In the genomic region with DNA sequence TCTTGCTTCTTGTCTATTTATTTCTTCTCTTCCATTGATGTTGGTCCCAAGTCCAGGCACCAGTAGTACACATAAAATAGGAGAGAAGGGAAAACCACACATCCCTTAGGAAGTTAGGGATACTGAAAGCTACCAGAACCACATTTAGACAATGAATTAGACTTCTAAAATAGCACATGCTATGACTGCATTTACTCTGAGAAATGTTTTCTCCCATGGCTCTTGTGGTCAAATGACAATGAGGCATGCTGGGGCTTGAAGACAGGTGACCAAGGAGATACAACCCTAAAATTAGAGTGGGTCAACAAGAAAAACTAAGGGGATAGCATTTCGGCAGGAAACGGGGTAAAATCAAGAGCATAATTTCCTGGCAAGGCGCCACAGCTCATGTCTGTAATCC, we compare ENCODE assay signal across 1 cellular context.
TF ChIP-seq lines count a peak whose summit lies in the region.

No MANE protein-coding gene starts in this region.

TF ChIP-seq in K562, 482 proteins besides CTCF, POLR2A, EP300 and RAD21:
- TF ChIP-seq ZNF224 (CRISPR knock-in tag; IDR thresholded peaks at IDR 0.05) (no peak), NFIC (IDR thresholded peaks at IDR 0.05) (peak; percentile 9; the same call in 1 of the 2 replicates), ZNF121 (CRISPR knock-in tag; conservative IDR thresholded peaks at IDR 0.05) (0 out of 2 replicates have a peak, but pooled peaks have one; percentile 19)
- TF ChIP-seq, protein P1, sequence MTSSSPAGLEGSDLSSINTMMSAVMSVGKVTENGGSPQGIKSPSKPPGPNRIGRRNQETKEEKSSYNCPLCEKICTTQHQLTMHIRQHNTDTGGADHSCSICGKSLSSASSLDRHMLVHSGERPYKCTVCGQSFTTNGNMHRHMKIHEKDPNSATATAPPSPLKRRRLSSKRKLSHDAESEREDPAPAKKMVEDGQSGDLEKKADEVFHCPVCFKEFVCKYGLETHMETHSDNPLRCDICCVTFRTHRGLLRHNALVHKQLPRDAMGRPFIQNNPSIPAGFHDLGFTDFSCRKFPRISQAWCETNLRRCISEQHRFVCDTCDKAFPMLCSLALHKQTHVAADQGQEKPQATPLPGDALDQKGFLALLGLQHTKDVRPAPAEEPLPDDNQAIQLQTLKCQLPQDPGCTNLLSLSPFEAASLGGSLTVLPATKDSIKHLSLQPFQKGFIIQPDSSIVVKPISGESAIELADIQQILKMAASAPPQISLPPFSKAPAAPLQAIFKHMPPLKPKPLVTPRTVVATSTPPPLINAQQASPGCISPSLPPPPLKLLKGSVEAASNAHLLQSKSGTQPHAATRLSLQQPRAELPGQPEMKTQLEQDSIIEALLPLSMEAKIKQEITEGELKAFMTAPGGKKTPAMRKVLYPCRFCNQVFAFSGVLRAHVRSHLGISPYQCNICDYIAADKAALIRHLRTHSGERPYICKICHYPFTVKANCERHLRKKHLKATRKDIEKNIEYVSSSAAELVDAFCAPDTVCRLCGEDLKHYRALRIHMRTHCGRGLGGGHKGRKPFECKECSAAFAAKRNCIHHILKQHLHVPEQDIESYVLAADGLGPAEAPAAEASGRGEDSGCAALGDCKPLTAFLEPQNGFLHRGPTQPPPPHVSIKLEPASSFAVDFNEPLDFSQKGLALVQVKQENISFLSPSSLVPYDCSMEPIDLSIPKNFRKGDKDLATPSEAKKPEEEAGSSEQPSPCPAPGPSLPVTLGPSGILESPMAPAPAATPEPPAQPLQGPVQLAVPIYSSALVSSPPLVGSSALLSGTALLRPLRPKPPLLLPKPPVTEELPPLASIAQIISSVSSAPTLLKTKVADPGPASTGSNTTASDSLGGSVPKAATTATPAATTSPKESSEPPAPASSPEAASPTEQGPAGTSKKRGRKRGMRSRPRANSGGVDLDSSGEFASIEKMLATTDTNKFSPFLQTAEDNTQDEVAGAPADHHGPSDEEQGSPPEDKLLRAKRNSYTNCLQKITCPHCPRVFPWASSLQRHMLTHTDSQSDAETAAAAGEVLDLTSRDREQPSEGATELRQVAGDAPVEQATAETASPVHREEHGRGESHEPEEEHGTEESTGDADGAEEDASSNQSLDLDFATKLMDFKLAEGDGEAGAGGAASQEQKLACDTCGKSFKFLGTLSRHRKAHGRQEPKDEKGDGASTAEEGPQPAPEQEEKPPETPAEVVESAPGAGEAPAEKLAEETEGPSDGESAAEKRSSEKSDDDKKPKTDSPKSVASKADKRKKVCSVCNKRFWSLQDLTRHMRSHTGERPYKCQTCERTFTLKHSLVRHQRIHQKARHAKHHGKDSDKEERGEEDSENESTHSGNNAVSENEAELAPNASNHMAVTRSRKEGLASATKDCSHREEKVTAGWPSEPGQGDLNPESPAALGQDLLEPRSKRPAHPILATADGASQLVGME (CRISPR knock-in tag; IDR thresholded peaks at IDR 0.05), result no peak
